19 cellular contexts compared by ENCODE assay signal in the genomic region with DNA sequence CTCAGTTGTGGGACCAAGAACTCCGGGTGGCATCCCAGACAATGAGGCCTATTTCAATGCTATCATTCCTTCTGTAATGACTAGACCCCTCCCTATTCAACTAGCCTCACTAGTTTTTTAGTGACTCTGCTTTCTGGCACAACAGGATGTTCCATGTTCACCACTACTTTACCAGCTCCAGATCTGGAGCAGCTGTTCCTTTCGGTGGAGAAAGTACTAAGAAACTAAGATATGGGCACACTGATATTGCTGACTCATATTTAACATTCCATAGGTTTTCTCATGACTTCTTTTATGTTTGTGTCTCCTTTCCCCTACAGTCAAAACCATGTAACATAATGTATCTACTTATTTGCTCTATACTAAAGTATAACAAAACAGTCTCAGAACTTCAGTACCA. TPM values are rescaled to one million over a fixed set of nuclear protein-coding genes. Genes with fewer than 3 reads are reported as not detected.
DNase-seq lines count a peak whose midpoint lies in the region; ATAC-seq, FAIRE-seq and TF ChIP-seq lines count a peak whose summit lies in the region.
"Had no signal": no experiment of that assay in that cellular context is flagged by ENCODE, and none has a peak within 500 bp of the region (broad histone marks: within the 10 kb centered on the region; RNA-seq: fewer than 3 reads in every experiment).

No MANE protein-coding gene starts in this region.

- no peaks in the 10 kb centered on the region for H3K9me1 ChIP-seq in keratinocyte (ENCODE audit: control insufficient read depth, extremely low read depth, insufficient read depth, low read length)

- H3K27me3 Mint-ChIP-seq in endodermal cell (ENCODE audit: insufficient read depth), result no peaks in the 10 kb centered on the region

- no peak overlapping the region for H3K27ac Mint-ChIP-seq in endodermal cell
- H3K27ac Mint-ChIP-seq: CD4-positive, alpha-beta T cell; GM23338 had no signal

- in situ Hi-C loops in GM23248 (cut with MboI), result no loop called here

- WGBS in GM23248 (ENCODE audit: low coverage in 1 of 2, low lambda C conversion rate in 2 of 2, missing lambda C conversion rate in 2 of 2), 2 experiments, result 94 to 96% methylated on average over 2 of the region's 2 CpGs
- 96 to 100% methylated on average over 1 to 2 of the region's 2 CpGs for WGBS in endodermal cell (ENCODE audit: insufficient coverage in 1 of 2, insufficient read length in 1 of 2), 2 experiments
- WGBS in upper lobe of left lung, 2 donors, result 89 to 94% methylated on average over 2 of the region's 2 CpGs

- no peak for ATAC-seq in upper lobe of left lung (ENCODE audit: low FRiP score in 2 of 2)
- ATAC-seq in GM21367 (IDR thresholded peaks at IDR 0.05; ENCODE audit: unreplicated experiment), result no peak
- ATAC-seq in GM19397 (IDR thresholded peaks at IDR 0.05; ENCODE audit: unreplicated experiment), result no peak
- ATAC-seq: GM23338 had no signal

- no peak for DNase-seq in GM23248
- DNase-seq in LHCN-M2 (ENCODE audit: low read depth), result peak; percentile 52
- DNase-seq in endodermal cell, result no peak
- no peak for DNase-seq in keratinocyte (ENCODE audit: low read depth, low spot score)
- DNase-seq in DMS79 treated with DMSO at 0.1 percent for 48 hours (lab: John Stamatoyannopoulos, UW), result no peak
- DNase-seq in upper lobe of left lung, result no peak
- DNase-seq: BE2C; CD4-positive, alpha-beta T cell; KG1; MG63; NCI-H1092; NCI-H146; NCI-H2081 treated with DMSO at 0.1 percent for 48 hours; NCI-H510A; NCI-H774; PC-9 had no signal

- no peak overlapping the region for H3K27ac ChIP-seq in GM23248
- no peak overlapping the region for H3K27ac ChIP-seq in endodermal cell (ENCODE audit: low read depth, low read length)
- peak overlapping the region; percentile 22 for H3K27ac ChIP-seq in keratinocyte (ENCODE audit: control insufficient read depth, insufficient read depth, low read length)
- H3K27ac ChIP-seq in upper lobe of left lung, result no peak overlapping the region
- H3K27ac ChIP-seq: PC-9 had no signal

- H3K4me3 ChIP-seq in GM23248 (no peak overlapping the region), endodermal cell (ENCODE audit: low read length) (peak overlapping the region; percentile 16), keratinocyte (ENCODE audit: control insufficient read depth in 2 of 3, extremely low read depth in 1 of 3, insufficient read depth in 2 of 3, low read depth in 1 of 3, low read length in 3 of 3) (no peak overlapping the region), upper lobe of left lung (no peak overlapping the region)
- H3K4me3 ChIP-seq: GM23338, MG63, PC-9 had no signal

- H3K36me3 Mint-ChIP-seq in endodermal cell (ENCODE audit: low read depth), result peaks cover 4% of the 10 kb centered on the region

- H3K9ac ChIP-seq in GM23248, result no peak overlapping the region
- H3K9ac ChIP-seq in endodermal cell (ENCODE audit: extremely low read depth, low read length, poor library complexity, severe bottlenecking), result no peak overlapping the region
- no peak overlapping the region for H3K9ac ChIP-seq in keratinocyte (ENCODE audit: control insufficient read depth, extremely low read depth, insufficient read depth, low read length)

- no peak for TF ChIP-seq EP300 in upper lobe of left lung (IDR thresholded peaks at IDR 0.05)

- FAIRE-seq in keratinocyte (lab: Jason Lieb, UNC), result no peak

- peaks cover 12% of the 10 kb centered on the region for H3F3A ChIP-seq in GM23248 (ENCODE audit: insufficient read depth)

- H3K36me3 ChIP-seq in GM23248 (ENCODE audit: low read depth) (no peaks in the 10 kb centered on the region), endodermal cell (ENCODE audit: control insufficient read depth, insufficient read depth, low read length) (no peaks in the 10 kb centered on the region), keratinocyte (ENCODE audit: control insufficient read depth in 2 of 2, extremely low read depth in 1 of 2, insufficient read depth in 2 of 2, low read length in 2 of 2) (no peaks in the 10 kb centered on the region), upper lobe of left lung (peaks cover 0 to 9% (median 2%) of the 10 kb centered on the region in 4 donors)
- H3K36me3 ChIP-seq: BE2C, MG63 had no signal

- no peaks in the 10 kb centered on the region for H3K9me2 ChIP-seq in GM23248 (ENCODE audit: insufficient read depth)

- dilution Hi-C loops in keratinocyte (cut with MboI; ENCODE audit: extremely low pct_ligation_motif_present, low sequenced_read_pairs), result no loop called here

- H3K4me3 Mint-ChIP-seq in endodermal cell, result no peak overlapping the region
- H3K4me3 Mint-ChIP-seq: CD4-positive, alpha-beta T cell; GM23338 had no signal

- H4K20me1 ChIP-seq in GM23248 (ENCODE audit: insufficient read depth), result no peaks in the 10 kb centered on the region
- H4K20me1 ChIP-seq in keratinocyte (ENCODE audit: control insufficient read depth, extremely low read depth, insufficient read depth, low read length), result no peaks in the 10 kb centered on the region

- TF ChIP-seq CTCF in endodermal cell (conservative IDR thresholded peaks at IDR 0.05), result no peak
- TF ChIP-seq CTCF in keratinocyte (optimal IDR thresholded peaks at IDR 0.05 in 1 of 3, IDR thresholded peaks at IDR 0.05 in 1 of 3, conservative IDR thresholded peaks at IDR 0.05 in 1 of 3; ENCODE audit: extremely low read depth in 1 of 3, insufficient read depth in 2 of 3, low read length in 3 of 3), result no peak
- TF ChIP-seq CTCF in upper lobe of left lung (IDR thresholded peaks at IDR 0.05), result no peak

- H3K4me1 ChIP-seq in GM23248 (ENCODE audit: insufficient read depth), result 0 out of 2 replicates have a peak, but pooled peaks cover 9% of the 10 kb centered on the region
- H3K4me1 ChIP-seq in endodermal cell (ENCODE audit: control insufficient read depth, insufficient read depth, low read length), result no peaks in the 10 kb centered on the region
- peaks cover 19% of the 10 kb centered on the region for H3K4me1 ChIP-seq in keratinocyte (ENCODE audit: control insufficient read depth, extremely low read depth, insufficient read depth, low read length)
- peaks cover 0 to 5% (median 0%) of the 10 kb centered on the region in 4 donors for H3K4me1 ChIP-seq in upper lobe of left lung
- H3K4me1 ChIP-seq: BE2C had no signal

- H3K9me3 Mint-ChIP-seq in endodermal cell, result peaks cover 20% of the 10 kb centered on the region
- H3K9me3 Mint-ChIP-seq: CD4-positive, alpha-beta T cell had no signal

- H3K4me2 ChIP-seq in GM23248 (ENCODE audit: unreplicated experiment) (no peak overlapping the region), keratinocyte (ENCODE audit: control insufficient read depth, extremely low read depth, insufficient read depth, low read depth, low read length) (no peak overlapping the region)
- H3K4me2 ChIP-seq: GM23338, PC-9 had no signal

- H3K79me2 ChIP-seq in GM23248 (ENCODE audit: insufficient read depth), result no peaks in the 10 kb centered on the region
- no peaks in the 10 kb centered on the region for H3K79me2 ChIP-seq in keratinocyte (ENCODE audit: control insufficient read depth, insufficient read depth, low read length)

- peaks cover 5% of the 10 kb centered on the region for H3K4me1 Mint-ChIP-seq in endodermal cell
- H3K4me1 Mint-ChIP-seq: GM23338 had no signal

- H3K27me3 ChIP-seq in GM23248 (replicated peaks; ENCODE audit: insufficient read depth) (no peaks in the 10 kb centered on the region), endodermal cell (ENCODE audit: control insufficient read depth, insufficient read depth, low read length, poor library complexity, severe bottlenecking) (no peaks in the 10 kb centered on the region), keratinocyte (ENCODE audit: control insufficient read depth, extremely low read depth, insufficient read depth, low read length) (no peaks in the 10 kb centered on the region), upper lobe of left lung (no peaks in the 10 kb centered on the region)
- H3K27me3 ChIP-seq: BE2C, MG63 had no signal

- H3K9me3 ChIP-seq in GM23248 (ENCODE audit: low read depth) (no peaks in the 10 kb centered on the region), endodermal cell (ENCODE audit: control insufficient read depth, low read length) (peaks cover 12% of the 10 kb centered on the region), keratinocyte (ENCODE audit: control insufficient read depth, low read depth, low read length) (no peaks in the 10 kb centered on the region), upper lobe of left lung (no peaks in the 10 kb centered on the region)
- H3K9me3 ChIP-seq: BE2C, MG63 had no signal

- TF ChIP-seq POLR2A in upper lobe of left lung (IDR thresholded peaks at IDR 0.05), result no peak

- H2AFZ ChIP-seq in GM23248 (0 out of 2 replicates have a peak overlapping the region, but pooled peaks have one; percentile 52), keratinocyte (ENCODE audit: control insufficient read depth, low read length) (no peak overlapping the region)
- H2AFZ ChIP-seq: PC-9 had no signal

RNA-seq across cellular contexts. Expression of a gene that starts 24.1 kb away (rescaled TPM):
- total RNA-seq in GM23248 (2014; rRNA removed; shearing (Covaris generic)), result 3.8 and 4.7 TPM in 2 replicates
- polyA plus RNA-seq in GM23248 (2016; fragmentation: Nextera tagmentation; extraction: Ambion mirVana), result 2.2 and 2.9 TPM in 2 replicates
- total RNA-seq in LHCN-M2 (2014; rRNA removed), result 0.11 and 0.13 TPM in 2 replicates
- polyA plus RNA-seq in LHCN-M2 (2012), result not detected
- total RNA-seq in endodermal cell, result under 1 TPM; 0.33 to 0.97 TPM
- polyA plus RNA-seq in endodermal cell (2013, experiment 1 of 2), result not detected
- not detected for polyA plus RNA-seq in endodermal cell (2013, experiment 2 of 2)
- 1.6 to 33.2 TPM (median 7.8 TPM) in 3 replicates for polyA plus RNA-seq in keratinocyte
- 2.1 TPM for polyA plus RNA-seq in keratinocyte (2011; ENCODE audit: low read depth)
- 9.0 and 11.3 TPM in 2 replicates for polyA plus RNA-seq in keratinocyte (2011; cell fraction: cytosol; rRNA removed)
- polyA plus RNA-seq in keratinocyte (2011; cell fraction: nucleus; rRNA removed), result 10.5 and 12.4 TPM in 2 replicates
- polyA plus RNA-seq in keratinocyte (2012; ENCODE audit: low replicate concordance), result 0.93 and 1.3 TPM in 2 replicates
- polyA minus RNA-seq in keratinocyte, result 0.46 to 9.1 TPM (median 3.3 TPM) in 3 replicates
- polyA minus RNA-seq in keratinocyte (2011; cell fraction: cytosol; rRNA and poly(A)+ RNA removed), result 3.1 TPM
- 2.4 and 6.1 TPM in 2 replicates for polyA minus RNA-seq in keratinocyte (2011; cell fraction: nucleus; rRNA and poly(A)+ RNA removed)
- total RNA-seq in upper lobe of left lung, result 10 to 100 TPM in 5 of 6 donors, 1 to 10 TPM in 1; 4.2 to 60.6 (median 19.3) TPM
- total RNA-seq: CD4-positive, alpha-beta T cell; GM23338; PC-9 had no signal
- polyA plus RNA-seq: GM23338 had no signal
